ENCODE assay signal across 27 cellular contexts in genomic region chr7:32293833-32294232, GRCh38.
"Had no signal": no experiment of that assay in that cellular context is flagged by ENCODE, and none has a peak within 500 bp of the region (broad histone marks: within the 10 kb centered on the region; RNA-seq: fewer than 3 reads in every experiment).

No MANE protein-coding gene starts in this region.

- H3K27ac Mint-ChIP-seq: activated CD4-positive, alpha-beta T cell treated with anti-CD3 and anti-CD28 coated beads for 36 hours; activated naive CD8-positive, alpha-beta T cell; activated T-cell treated with anti-CD3 and anti-CD28 coated beads, Interleukin-2, amount 50 U/mL, for 24 hours; activated T-helper 17 cell treated with anti-CD3 and anti-CD28 coated beads, Interleukin-2, amount 50 U/mL, for 72 hours; dendritic cell treated with granulocyte-macrophage colony-stimulating factor and Interleukin-4, amounts not matched to agents 40 ng/mL and 50 ng/mL, for 4 days; immature natural killer cell; natural killer cell; progenitor cell of endocrine pancreas had no signal

- ATAC-seq: activated CD4-positive, alpha-beta T cell treated with anti-CD3 and anti-CD28 coated beads for 36 hours; activated T-helper 17 cell treated with anti-CD3 and anti-CD28 coated beads, Interleukin-2, amount 50 U/mL, for 72 hours; left lung; natural killer cell; stimulated activated naive CD8-positive, alpha-beta T cell treated with anti-CD3 and anti-CD28 coated beads, Interleukin-15, Interleukin-2, amounts not matched to agents 100 U/mL and 50 U/mL, for 24 hours; upper lobe of right lung had no signal

- H3K27me3 ChIP-seq: thyroid gland had no signal

- H3K4me1 ChIP-seq: upper lobe of right lung had no signal

- DNase-seq: activated CD4-positive, alpha-beta T cell treated with anti-CD3 and anti-CD28 coated beads for 36 hours; activated CD4-positive, alpha-beta T cell treated with anti-CD3 and anti-CD28 coated beads, Interleukin-2, amount 50 U/mL, for 4 hours; activated CD8-positive, alpha-beta memory T cell treated with anti-CD3 and anti-CD28 coated beads for 24 hours; activated CD8-positive, alpha-beta memory T cell treated with anti-CD3 and anti-CD28 coated beads, Interleukin-2, amount 50 U/mL, for 4 hours; activated T-cell treated with anti-CD3 and anti-CD28 coated beads, Interleukin-2, amount 50 U/mL, for 24 hours; adrenal gland; brain microvascular endothelial cell; caudate nucleus; effector CD4-positive, alpha-beta T cell; erythroblast; foreskin fibroblast; immature natural killer cell; left lung; midbrain; natural killer cell; retina; stimulated activated CD4-positive, alpha-beta T cell treated with anti-CD3 and anti-CD28 coated beads, Interleukin-4, amount 100 ng/mL, for 24 hours; stimulated activated naive CD8-positive, alpha-beta T cell treated with anti-CD3 and anti-CD28 coated beads, Interleukin-15, Interleukin-2, amounts not matched to agents 100 U/mL and 50 U/mL, for 24 hours; T-helper 9 cell; thyroid gland; upper lobe of right lung had no signal

- H3K4me1 Mint-ChIP-seq: activated T-helper 17 cell treated with anti-CD3 and anti-CD28 coated beads, Interleukin-2, amount 50 U/mL, for 72 hours had no signal

- H3K36me3 Mint-ChIP-seq: natural killer cell had no signal

- H3K4me3 ChIP-seq: adrenal gland, ascending aorta, hepatocyte, left lung, thyroid gland, upper lobe of right lung had no signal

- H3K9me3 Mint-ChIP-seq: activated T-cell treated with anti-CD3 and anti-CD28 coated beads, Interleukin-2, amount 50 U/mL, for 24 hours; activated T-helper 17 cell treated with anti-CD3 and anti-CD28 coated beads, Interleukin-2, amount 50 U/mL, for 72 hours; dendritic cell treated with granulocyte-macrophage colony-stimulating factor and Interleukin-4, amounts not matched to agents 40 ng/mL and 50 ng/mL, for 4 days had no signal

- H3K4me3 Mint-ChIP-seq: activated CD4-positive, alpha-beta T cell treated with anti-CD3 and anti-CD28 coated beads for 36 hours; activated naive CD8-positive, alpha-beta T cell; activated T-cell treated with anti-CD3 and anti-CD28 coated beads, Interleukin-2, amount 50 U/mL, for 24 hours; activated T-helper 17 cell treated with anti-CD3 and anti-CD28 coated beads, Interleukin-2, amount 50 U/mL, for 72 hours; dendritic cell treated with granulocyte-macrophage colony-stimulating factor and Interleukin-4, amounts not matched to agents 40 ng/mL and 50 ng/mL, for 4 days; immature natural killer cell; natural killer cell had no signal

- H3K36me3 ChIP-seq: adrenal gland, ascending aorta, brain microvascular endothelial cell, left lung, thyroid gland, upper lobe of right lung had no signal

- H3K27ac ChIP-seq: adrenal gland, ascending aorta, brain microvascular endothelial cell, hepatocyte, left lung, thyroid gland, upper lobe of right lung had no signal

- H3K9me3 ChIP-seq: adrenal gland, ascending aorta, left lung, thyroid gland, upper lobe of right lung had no signal
